2 cellular contexts compared by ENCODE assay signal in genomic region chr7:93622036-93622714, GRCh38.
TF ChIP-seq lines count a peak whose summit lies in the region.

No MANE protein-coding gene starts in this region.

TF ChIP-seq in GM12878, 131 proteins besides CTCF, POLR2A, EP300 and RAD21 (continued from another document):
- no peak for TF ChIP-seq EGR1 (IDR thresholded peaks at IDR 0.05; ENCODE audit: borderline replicate concordance in 1 of 2, low read depth in 2 of 2, low read length in 2 of 2)
- TF ChIP-seq LARP7 (IDR thresholded peaks at IDR 0.05) = no peak
- TF ChIP-seq ASH2L (IDR thresholded peaks at IDR 0.05; ENCODE audit: borderline replicate concordance, low read depth) = no peak
- TF ChIP-seq HDAC6 (IDR thresholded peaks at IDR 0.05; ENCODE audit: unreplicated experiment) = no peak
- TF ChIP-seq POU2F2 (IDR thresholded peaks at IDR 0.05; ENCODE audit: borderline replicate concordance, low read depth, low read length) = no peak
TF ChIP-seq in GM12878: peak in this region for 0.

TF ChIP-seq in neural cell, 6 proteins besides CTCF, POLR2A, EP300 and RAD21 (continued from another document):
- TF ChIP-seq SMC3 (conservative IDR thresholded peaks at IDR 0.05; ENCODE audit: poor library complexity) = peak; percentile 69
TF ChIP-seq in neural cell: peak in this region for 1.
